In the genomic region with DNA sequence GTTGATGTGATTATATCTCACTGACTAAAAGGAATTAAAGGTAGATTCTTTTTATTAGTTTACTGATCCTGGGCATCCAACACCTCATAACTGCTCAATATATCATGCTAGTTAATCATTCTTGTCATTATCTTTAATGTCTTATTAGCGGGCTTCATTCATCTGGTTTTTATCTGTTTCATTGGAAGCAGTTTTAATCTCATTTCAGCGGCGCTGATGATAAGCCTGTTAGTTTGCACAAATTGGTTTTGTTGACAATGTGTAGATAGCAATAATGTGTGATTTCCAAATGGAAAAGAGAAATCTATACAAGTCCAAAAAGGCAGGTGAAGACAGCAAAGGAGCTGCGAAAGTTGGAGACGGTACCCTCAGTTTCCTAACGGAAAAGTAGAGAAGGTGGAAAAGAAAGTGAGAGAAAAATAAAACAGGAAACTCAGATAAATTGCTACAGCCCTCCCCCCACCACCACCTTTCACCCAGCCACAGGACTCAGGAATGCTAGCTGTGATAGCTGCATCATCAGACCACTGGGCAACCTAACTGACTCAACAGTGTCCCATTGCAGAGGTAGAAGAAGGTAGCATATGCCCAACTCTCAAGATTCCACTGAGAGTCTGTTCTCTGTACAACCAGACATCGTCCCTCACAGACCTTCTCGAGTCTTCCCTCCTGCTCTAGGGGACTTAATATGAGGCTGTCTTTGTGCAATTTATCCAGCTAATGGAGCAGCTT, we compare ENCODE assay signal across 25 cellular contexts.
"Had no signal": no experiment of that assay in that cellular context is flagged by ENCODE, and none has a peak within 500 bp of the region (broad histone marks: within the 10 kb centered on the region; RNA-seq: fewer than 3 reads in every experiment).

No MANE protein-coding gene starts in this region.

- H3K9me3 Mint-ChIP-seq: neural progenitor cell had no signal

- H3K4me1 Mint-ChIP-seq: memory B cell; naive thymus-derived CD4-positive, alpha-beta T cell; neural progenitor cell had no signal

- H3K4me2 ChIP-seq: neural progenitor cell, smooth muscle cell had no signal

- H3K36me3 Mint-ChIP-seq: memory B cell; mesothelial cell of epicardium; naive thymus-derived CD4-positive, alpha-beta T cell; neural progenitor cell had no signal

- DNase-seq: cortex of kidney; effector memory CD8-positive, alpha-beta T cell; heart right ventricle; hippocampal formation; kidney glomerular epithelial cell; mucosa of descending colon; naive thymus-derived CD4-positive, alpha-beta T cell; stimulated activated CD4-positive, alpha-beta T cell treated with anti-CD3 and anti-CD28 coated beads, Interleukin-12 subunit alpha, Interleukin-12 subunit beta, amount 100 ng/mL, for 4 hours; stimulated activated CD4-positive, alpha-beta T cell treated with anti-CD3 and anti-CD28 coated beads, Interleukin-1b, Interleukin-23, amount 100 ng/mL, for 48 hours; stimulated activated CD4-positive, alpha-beta T cell treated with anti-CD3 and anti-CD28 coated beads, Interleukin-4, amount 100 ng/mL, for 1 hour; stimulated activated CD8-positive, alpha-beta memory T cell treated with anti-CD3 and anti-CD28 coated beads, Interleukin-4, amount 100 ng/mL, for 48 hours; stimulated activated naive CD4-positive, alpha-beta T cell treated with Interleukin-2 at 50 U/mL for 16 hours; stomach; thyroid gland had no signal

- H3K4me3 Mint-ChIP-seq: effector memory CD8-positive, alpha-beta T cell; memory B cell; mesothelial cell of epicardium; naive thymus-derived CD4-positive, alpha-beta T cell; nephron; neural progenitor cell; type B pancreatic cell had no signal

- H3K9ac ChIP-seq: neural progenitor cell had no signal

- H3K4me3 ChIP-seq: gastroesophageal sphincter, heart right ventricle, lung, mucosa of descending colon, neural progenitor cell, prostate gland, right atrium auricular region, smooth muscle cell, stomach, thyroid gland had no signal

- H3K9me3 ChIP-seq: gastroesophageal sphincter, heart right ventricle, mucosa of descending colon, prostate gland, right atrium auricular region, stomach, thyroid gland had no signal

- H3K27me3 ChIP-seq: gastroesophageal sphincter, neural progenitor cell, right atrium auricular region, thyroid gland had no signal

- H3K4me1 ChIP-seq: gastroesophageal sphincter, heart right ventricle, neural progenitor cell, prostate gland, right atrium auricular region, thyroid gland had no signal

- H3K27ac Mint-ChIP-seq: effector memory CD8-positive, alpha-beta T cell; memory B cell; mesothelial cell of epicardium; naive thymus-derived CD4-positive, alpha-beta T cell; nephron; neural progenitor cell; type B pancreatic cell had no signal

- H3K36me3 ChIP-seq: gastroesophageal sphincter, heart right ventricle, neural progenitor cell, prostate gland, right atrium auricular region, stomach, thyroid gland had no signal

- H3K27ac ChIP-seq: gastroesophageal sphincter, heart right ventricle, neural progenitor cell, prostate gland, right atrium auricular region, thyroid gland had no signal

- ATAC-seq: effector memory CD8-positive, alpha-beta T cell; heart right ventricle; mucosa of descending colon; naive thymus-derived CD4-positive, alpha-beta T cell; sciatic nerve had no signal
